Comparison of ENCODE assay signal across 26 cellular contexts in the genomic region with DNA sequence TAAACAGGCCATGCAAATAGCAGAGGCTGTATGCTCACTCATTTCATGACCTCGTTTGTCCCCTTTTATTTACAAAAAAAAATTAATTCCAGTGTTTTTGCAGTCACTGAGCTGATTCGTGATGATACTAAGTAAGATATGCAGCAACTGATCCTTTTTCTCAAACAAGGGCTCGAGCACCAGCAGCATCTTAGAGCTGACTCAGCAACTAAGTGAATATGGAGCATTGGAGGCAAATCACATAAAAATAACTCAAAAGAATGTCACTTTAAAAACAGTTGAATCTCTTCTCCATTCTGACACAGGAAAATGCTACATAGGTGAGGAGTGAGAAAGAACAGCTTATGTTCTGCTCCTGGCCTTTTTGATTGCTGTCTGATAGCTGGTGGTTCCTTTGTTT.
"Had no signal": no experiment of that assay in that cellular context is flagged by ENCODE, and none has a peak within 500 bp of the region (broad histone marks: within the 10 kb centered on the region; RNA-seq: fewer than 3 reads in every experiment).

No MANE protein-coding gene starts in this region.

- H3K4me3 Mint-ChIP-seq: immature natural killer cell, mesothelial cell of epicardium, naive B cell had no signal

- FAIRE-seq: colon, endothelial cell of umbilical vein, kidney had no signal

- H2AFZ ChIP-seq: hepatocyte had no signal

- H3K27me3 ChIP-seq: dorsolateral prefrontal cortex, esophagus muscularis mucosa, heart left ventricle, hepatocyte had no signal

- DNase-seq: dermis blood vessel endothelial cell; dorsolateral prefrontal cortex; effector CD4-positive, alpha-beta T cell; effector memory CD4-positive, alpha-beta T cell; foreskin fibroblast; foreskin melanocyte; glutamatergic neuron; heart left ventricle; hypothalamus; immature natural killer cell; islet precursor cell; kidney; kidney glomerular epithelial cell; left colon; left ventricle myocardium inferior; lower lobe of right lung; mesenchymal stem cell; mucosa of descending colon; naive B cell had no signal

- H3K4me1 Mint-ChIP-seq: immature natural killer cell, naive B cell had no signal

- H3K36me3 ChIP-seq: esophagus muscularis mucosa, heart left ventricle, left ventricle myocardium inferior, lower lobe of right lung had no signal

- H3K4me3 ChIP-seq: coronary artery, dorsolateral prefrontal cortex, esophagus muscularis mucosa, heart left ventricle, hepatocyte, left ventricle myocardium inferior, lower lobe of right lung, mucosa of descending colon had no signal

- H3K27ac Mint-ChIP-seq: immature natural killer cell, mesothelial cell of epicardium, naive B cell had no signal

- H3K4me2 ChIP-seq: hepatocyte had no signal

- ATAC-seq: heart left ventricle, left colon, left lobe of liver, lower lobe of right lung, mucosa of descending colon had no signal

- H3K27me3 Mint-ChIP-seq: naive B cell had no signal

- H3K27ac ChIP-seq: coronary artery, dorsolateral prefrontal cortex, esophagus muscularis mucosa, heart left ventricle, hepatocyte, left ventricle myocardium inferior, lower lobe of right lung had no signal

- H3K9me3 Mint-ChIP-seq: mesothelial cell of epicardium had no signal

- H3K79me2 ChIP-seq: hepatocyte had no signal

- H3K36me3 Mint-ChIP-seq: immature natural killer cell, mesothelial cell of epicardium, naive B cell had no signal

- H3K4me1 ChIP-seq: esophagus muscularis mucosa, heart left ventricle, left ventricle myocardium inferior, lower lobe of right lung had no signal

- H3K9me3 ChIP-seq: esophagus muscularis mucosa, heart left ventricle, left ventricle myocardium inferior, lower lobe of right lung, mucosa of descending colon had no signal
